ENCODE assay signal across 18 cellular contexts in genomic region chr7:143987513-143987912, GRCh38. TPM values are rescaled to one million over a fixed set of nuclear protein-coding genes. Genes with fewer than 3 reads are reported as not detected.
DNase-seq lines count a peak whose midpoint lies in the region; ATAC-seq and TF ChIP-seq lines count a peak whose summit lies in the region.
"Had no signal": no experiment of that assay in that cellular context is flagged by ENCODE, and none has a peak within 500 bp of the region (broad histone marks: within the 10 kb centered on the region; RNA-seq: fewer than 3 reads in every experiment).

No MANE protein-coding gene starts in this region.

- no peak overlapping the region for H4K8ac ChIP-seq in H9 (replicated peaks; ENCODE audit: insufficient read length, low read depth, low read length)

- H3T11ph ChIP-seq in H9 (ENCODE audit: low read length), result no peak overlapping the region

- peak overlapping the region in 3 of 8 donors; percentile 5 to 43 (median 6) for H3K27ac Mint-ChIP-seq in CD8-positive, alpha-beta memory T cell
- H3K27ac Mint-ChIP-seq in activated T-helper 17 cell treated with anti-CD3 and anti-CD28 coated beads, Interleukin-2, amount 50 U/mL, for 72 hours, result no peak overlapping the region
- no peak overlapping the region for H3K27ac Mint-ChIP-seq in CD14-positive monocyte
- no peak overlapping the region for H3K27ac Mint-ChIP-seq in H9

- H3K4me1 ChIP-seq in CD8-positive, alpha-beta memory T cell (ENCODE audit: insufficient read depth, low read length), result no peaks in the 10 kb centered on the region
- no peaks in the 10 kb centered on the region for H3K4me1 ChIP-seq in H9 (ENCODE audit: insufficient read depth, low read length)

- H3K9me3 Mint-ChIP-seq in CD8-positive, alpha-beta memory T cell, result peaks cover 4 to 15% (median 14%) of the 10 kb centered on the region in 5 donors
- peaks cover 10% of the 10 kb centered on the region for H3K9me3 Mint-ChIP-seq in activated T-helper 17 cell treated with anti-CD3 and anti-CD28 coated beads, Interleukin-2, amount 50 U/mL, for 72 hours
- H3K9me3 Mint-ChIP-seq in CD14-positive monocyte (peaks cover 2 to 14% (median 7%) of the 10 kb centered on the region in 7 donors), H9 (peaks cover 16 to 18% of the 10 kb centered on the region in 2 experiments)

- H3K4me3 Mint-ChIP-seq in CD8-positive, alpha-beta memory T cell, result peak overlapping the region in 4 of 7 donors; percentile 15 to 62 (median 20)
- H3K4me3 Mint-ChIP-seq in activated T-helper 17 cell treated with anti-CD3 and anti-CD28 coated beads, Interleukin-2, amount 50 U/mL, for 72 hours, result peak overlapping the region; percentile 3
- H3K4me3 Mint-ChIP-seq in CD14-positive monocyte (no peak overlapping the region), H9 (no peak overlapping the region)

- no peaks in the 10 kb centered on the region for H3K79me2 ChIP-seq in H9 (ENCODE audit: insufficient read depth, low read length)

- POLR2A ChIA-PET in CD8-positive, alpha-beta memory T cell (lab: Charles Lee), result no interaction called here

- no peak overlapping the region for H3K4me3 ChIP-seq in CD8-positive, alpha-beta memory T cell (ENCODE audit: low read length)
- H3K4me3 ChIP-seq: esophagus squamous epithelium, SK-N-MC, transverse colon had no signal

- no peak for TF ChIP-seq CTCF in CD14-positive monocyte (IDR thresholded peaks at IDR 0.05)
- TF ChIP-seq CTCF in H9 (conservative IDR thresholded peaks at IDR 0.05), result no peak

- H3K23me2 ChIP-seq in H9 (ENCODE audit: insufficient read length, low read depth, low read length, poor library complexity, severe bottlenecking), result no peaks in the 10 kb centered on the region

- no peak overlapping the region for H4K5ac ChIP-seq in H9 (ENCODE audit: insufficient read length, low read depth, low read length)

- H2AFZ ChIP-seq in H9 (ENCODE audit: low read length), result no peak overlapping the region

- H4K20me1 ChIP-seq in H9 (ENCODE audit: control insufficient read depth, insufficient read depth, insufficient read length), result no peaks in the 10 kb centered on the region

- ATAC-seq in GM18858 (IDR thresholded peaks at IDR 0.05; ENCODE audit: unreplicated experiment), result peak; percentile 75
- peak; percentile 82 for ATAC-seq in HG02852 (IDR thresholded peaks at IDR 0.05; ENCODE audit: unreplicated experiment)
- no peak for ATAC-seq in activated T-helper 17 cell treated with anti-CD3 and anti-CD28 coated beads, Interleukin-2, amount 50 U/mL, for 72 hours (replicated peaks)
- no peak for ATAC-seq in left cardiac atrium
- ATAC-seq: HCT116 had no signal

- H3K4me2 ChIP-seq in H9 (ENCODE audit: insufficient read depth, insufficient read length, low read length), result no peak overlapping the region

- peaks cover 14 to 18% (median 16%) of the 10 kb centered on the region in 3 donors for H3K4me1 Mint-ChIP-seq in CD8-positive, alpha-beta memory T cell
- peaks cover 5% of the 10 kb centered on the region for H3K4me1 Mint-ChIP-seq in activated T-helper 17 cell treated with anti-CD3 and anti-CD28 coated beads, Interleukin-2, amount 50 U/mL, for 72 hours
- H3K4me1 Mint-ChIP-seq in CD14-positive monocyte, result no peaks in the 10 kb centered on the region
- H3K4me1 Mint-ChIP-seq in H9, result no peaks in the 10 kb centered on the region

- DNase-seq in CD8-positive, alpha-beta memory T cell, result no peak
- no peak for DNase-seq in CD14-positive monocyte (ENCODE audit: low spot score)
- DNase-seq in left cardiac atrium, result no peak
- DNase-seq in RPMI8226, result no peak
- DNase-seq in H9, result no peak
- DNase-seq: anterior cingulate cortex, esophagus squamous epithelium, NCI-H1105, NCI-H226, transverse colon had no signal

- H3K27me3 Mint-ChIP-seq in CD8-positive, alpha-beta memory T cell, result peaks cover 7 to 10% of the 10 kb centered on the region in 2 donors
- H3K27me3 Mint-ChIP-seq in activated T-helper 17 cell treated with anti-CD3 and anti-CD28 coated beads, Interleukin-2, amount 50 U/mL, for 72 hours, result peaks cover 8% of the 10 kb centered on the region
- H3K27me3 Mint-ChIP-seq in CD14-positive monocyte (ENCODE audit: low read depth in 3 of 3) (peaks cover 0 to 1% (median 0%) of the 10 kb centered on the region in 3 donors), H9 (ENCODE audit: low read depth) (no peaks in the 10 kb centered on the region; the same call in 1 of the 2 replicates)

- H2BK12ac ChIP-seq in H9 (ENCODE audit: insufficient read length, low read depth, low read length), result no peak overlapping the region

- H3K4ac ChIP-seq in H9 (ENCODE audit: low read depth, low read length), result no peak overlapping the region

- H2BK120ac ChIP-seq in H9 (ENCODE audit: low read depth, low read length, poor library complexity, severe bottlenecking), result no peak overlapping the region

- H3K9ac ChIP-seq in H9 (ENCODE audit: extremely low read depth, insufficient read length, low read length), result no peak overlapping the region

- peaks cover 0 to 8% (median 4%) of the 10 kb centered on the region in 3 donors for H3K36me3 Mint-ChIP-seq in CD8-positive, alpha-beta memory T cell
- no peaks in the 10 kb centered on the region for H3K36me3 Mint-ChIP-seq in activated T-helper 17 cell treated with anti-CD3 and anti-CD28 coated beads, Interleukin-2, amount 50 U/mL, for 72 hours (ENCODE audit: low read depth)
- H3K36me3 Mint-ChIP-seq in CD14-positive monocyte (no peaks in the 10 kb centered on the region), H9 (ENCODE audit: insufficient read depth in 1 of 3, low read depth in 3 of 3) (peaks cover 3 to 9% (median 8%) of the 10 kb centered on the region in 3 experiments; a peak in 4 of 7 replicates)

- H4K91ac ChIP-seq in H9 (ENCODE audit: insufficient read length, low read depth, low read length), result no peak overlapping the region

- no peaks in the 10 kb centered on the region for H3K27me3 ChIP-seq in CD8-positive, alpha-beta memory T cell (ENCODE audit: insufficient read depth, low read length, poor library complexity, severe bottlenecking)
- no peaks in the 10 kb centered on the region for H3K27me3 ChIP-seq in H9 (ENCODE audit: insufficient read depth, low read length)
- H3K27me3 ChIP-seq: esophagus squamous epithelium, transverse colon had no signal

- H3K36me3 ChIP-seq in CD8-positive, alpha-beta memory T cell (ENCODE audit: insufficient read depth, low read length), result no peaks in the 10 kb centered on the region
- H3K36me3 ChIP-seq: esophagus squamous epithelium, transverse colon had no signal

- no peak overlapping the region for H3K14ac ChIP-seq in H9 (ENCODE audit: insufficient read depth, low read length)

- CTCF ChIA-PET in CD8-positive, alpha-beta memory T cell (lab: Charles Lee), result no interaction called here

- no peak overlapping the region for H3K56ac ChIP-seq in H9 (ENCODE audit: insufficient read length, low read depth, low read length)

- H2AK5ac ChIP-seq in H9 (ENCODE audit: insufficient read length, low read length), result no peak overlapping the region

- no peak overlapping the region for H3K23ac ChIP-seq in H9 (ENCODE audit: insufficient read length, low read depth, low read length)

- H3K9me3 ChIP-seq in CD8-positive, alpha-beta memory T cell (ENCODE audit: low read length), result no peaks in the 10 kb centered on the region
- H3K9me3 ChIP-seq in H9 (ENCODE audit: control insufficient read depth, low read depth, low read length), result peaks cover 9% of the 10 kb centered on the region
- H3K9me3 ChIP-seq: esophagus squamous epithelium, transverse colon had no signal

- no peak overlapping the region for H3K27ac ChIP-seq in CD8-positive, alpha-beta memory T cell (ENCODE audit: low read depth, low read length)
- H3K27ac ChIP-seq in H9 (ENCODE audit: insufficient read length, low read depth, low read length), result no peak overlapping the region
- H3K27ac ChIP-seq: esophagus squamous epithelium, SK-N-MC, transverse colon, VCaP had no signal

- no peak overlapping the region for H3K18ac ChIP-seq in H9 (ENCODE audit: insufficient read length, low read depth, low read length)

- no peaks in the 10 kb centered on the region for H3K79me1 ChIP-seq in H9 (ENCODE audit: insufficient read depth, low read depth, low read length, poor library complexity, severe bottlenecking)

- no peak overlapping the region for H2BK15ac ChIP-seq in H9 (ENCODE audit: low read depth, low read length)

- no peak overlapping the region for H2BK20ac ChIP-seq in H9 (ENCODE audit: low read depth, low read length, poor library complexity, severe bottlenecking)

- intact Hi-C loops in CD14-positive monocyte (cut with micrococcal nuclease) (no loop called here), left cardiac atrium (cut with DNase I) (no loop called here)

- no peak overlapping the region for H2BK5ac ChIP-seq in H9 (ENCODE audit: insufficient read length, low read length)

RNA-seq across cellular contexts. Expression of gene OR6B1, which starts 12.6 kb away (rescaled TPM):
- total RNA-seq in CD8-positive, alpha-beta memory T cell, result not detected
- polyA plus RNA-seq in CD8-positive, alpha-beta memory T cell, result not detected
- total RNA-seq in activated T-helper 17 cell treated with anti-CD3 and anti-CD28 coated beads, Interleukin-2, amount 50 U/mL, for 72 hours, result not detected
- not detected for polyA plus RNA-seq in CD14-positive monocyte
- total RNA-seq in left cardiac atrium (not detected), H9 (2021) (not detected in 2 replicates)
- total RNA-seq: esophagus squamous epithelium, transverse colon had no signal
- polyA plus RNA-seq: liver, neural cell had no signal

RNA-seq across cellular contexts. Expression of gene OR2F1, which starts 32.9 kb away (rescaled TPM):
- total RNA-seq in CD8-positive, alpha-beta memory T cell, result not detected
- not detected for polyA plus RNA-seq in CD8-positive, alpha-beta memory T cell
- total RNA-seq in activated T-helper 17 cell treated with anti-CD3 and anti-CD28 coated beads, Interleukin-2, amount 50 U/mL, for 72 hours, result not detected
- not detected for polyA plus RNA-seq in CD14-positive monocyte
- not detected for total RNA-seq in left cardiac atrium
- total RNA-seq in H9 (2021), result not detected in 2 replicates
- total RNA-seq: esophagus squamous epithelium, transverse colon had no signal
- polyA plus RNA-seq: liver, neural cell had no signal

RNA-seq across cellular contexts. Expression of gene OR2F2, which starts 52.5 kb away (rescaled TPM):
- total RNA-seq in CD8-positive, alpha-beta memory T cell, result not detected
- not detected for polyA plus RNA-seq in CD8-positive, alpha-beta memory T cell
- total RNA-seq in activated T-helper 17 cell treated with anti-CD3 and anti-CD28 coated beads, Interleukin-2, amount 50 U/mL, for 72 hours, result not detected
- polyA plus RNA-seq in CD14-positive monocyte, result not detected
- total RNA-seq in left cardiac atrium (not detected), H9 (2021) (not detected in 2 replicates)
- total RNA-seq: esophagus squamous epithelium, liver, transverse colon had no signal
- polyA plus RNA-seq: liver, neural cell had no signal

Comparison
In these comparisons a context has a peak if more than half of its experiments do, and no peak if none do; other contexts are left out.
1. H3K4me3 Mint-ChIP-seq: peak in CD8-positive, alpha-beta memory T cell (4 of 7) and activated T-helper 17 cell treated with anti-CD3 and anti-CD28 coated beads, Interleukin-2, amount 50 U/mL, for 72 hours (single experiment); none in CD14-positive monocyte (0 of 2) and H9 (0 of 2).
2. ATAC-seq: peak in GM18858 (single experiment) and HG02852 (single experiment); none in activated T-helper 17 cell treated with anti-CD3 and anti-CD28 coated beads, Interleukin-2, amount 50 U/mL, for 72 hours (single experiment) and left cardiac atrium (0 of 2).